ENCODE assay signal across 1 cellular context in genomic region chr14:102316746-102317563, GRCh38.
A peak's percentile ranks its signal among the peaks of the same experiment; 100 is the strongest.
TF ChIP-seq lines count a peak whose summit lies in the region.

No MANE protein-coding gene starts in this region.

TF ChIP-seq in HepG2, 621 proteins besides CTCF, POLR2A, EP300 and RAD21 (continued from another document and continues in another):
- peak; percentile 42 for TF ChIP-seq PATZ1 (CRISPR knock-in tag; IDR thresholded peaks at IDR 0.05)
- TF ChIP-seq ZNF263 (CRISPR knock-in tag; IDR thresholded peaks at IDR 0.05): peak; percentile 88
- TF ChIP-seq REL (CRISPR knock-in tag; conservative IDR thresholded peaks at IDR 0.05): no peak
- TF ChIP-seq ARNT (IDR thresholded peaks at IDR 0.05): no peak
- TF ChIP-seq ZNF251 (CRISPR knock-in tag; IDR thresholded peaks at IDR 0.05): no peak
- TF ChIP-seq KLF9 (CRISPR knock-in tag; IDR thresholded peaks at IDR 0.05; ENCODE audit: low read depth): no peak
- TF ChIP-seq ZNF687 (CRISPR knock-in tag; IDR thresholded peaks at IDR 0.05): peak; percentile 89
- no peak for TF ChIP-seq HOXA7 (CRISPR knock-in tag; IDR thresholded peaks at IDR 0.05)
- TF ChIP-seq ZNF230 (CRISPR knock-in tag; IDR thresholded peaks at IDR 0.05): no peak; the same call in 1 of the 2 replicates
- TF ChIP-seq MTERF4 (CRISPR knock-in tag; IDR thresholded peaks at IDR 0.05): peak; percentile 84
- TF ChIP-seq MTF2 (CRISPR knock-in tag; IDR thresholded peaks at IDR 0.05; ENCODE audit: borderline replicate concordance): no peak
- TF ChIP-seq ZNF33B (CRISPR knock-in tag; IDR thresholded peaks at IDR 0.05): no peak
- no peak for TF ChIP-seq EEA1 (CRISPR knock-in tag; IDR thresholded peaks at IDR 0.05; ENCODE audit: borderline replicate concordance)
- TF ChIP-seq ZSCAN31 (CRISPR knock-in tag; IDR thresholded peaks at IDR 0.05; ENCODE audit: low read depth): peak; percentile 67
- no peak for TF ChIP-seq FUBP1 (CRISPR knock-in tag; IDR thresholded peaks at IDR 0.05; ENCODE audit: borderline replicate concordance)
- no peak for TF ChIP-seq SMC3 (IDR thresholded peaks at IDR 0.05; ENCODE audit: low read length)
- TF ChIP-seq ZNF704 (CRISPR knock-in tag; IDR thresholded peaks at IDR 0.05; ENCODE audit: borderline replicate concordance): no peak
- no peak for TF ChIP-seq TEF (CRISPR knock-in tag; IDR thresholded peaks at IDR 0.05)
- no peak for TF ChIP-seq HINFP (CRISPR knock-in tag; IDR thresholded peaks at IDR 0.05; ENCODE audit: low read depth)
- TF ChIP-seq SMAD3 (CRISPR knock-in tag; IDR thresholded peaks at IDR 0.05): peak; percentile 82
- TF ChIP-seq ZNF703 (CRISPR knock-in tag; IDR thresholded peaks at IDR 0.05; ENCODE audit: borderline replicate concordance): peak; percentile 63; the same call in 1 of the 2 replicates
- no peak; the same call in 1 of the 2 replicates for TF ChIP-seq HIVEP1 (CRISPR knock-in tag; IDR thresholded peaks at IDR 0.05)
- 0 out of 4 replicates have a peak, but pooled peaks of 1 of the 2 experiments have one; percentile 32 for TF ChIP-seq ATF4 (CRISPR knock-in tag; IDR thresholded peaks at IDR 0.05)
- no peak for TF ChIP-seq SOX6 (IDR thresholded peaks at IDR 0.05)
- TF ChIP-seq SOX6 (CRISPR knock-in tag; IDR thresholded peaks at IDR 0.05): peak; percentile 72
- no peak for TF ChIP-seq ATRX (CRISPR knock-in tag; IDR thresholded peaks at IDR 0.05; ENCODE audit: borderline replicate concordance)
- TF ChIP-seq ZNF337 (CRISPR knock-in tag; IDR thresholded peaks at IDR 0.05; ENCODE audit: borderline replicate concordance, low read depth): no peak
- peak; percentile 76; the same call in 1 of the 2 replicates for TF ChIP-seq MEF2D (CRISPR knock-in tag; IDR thresholded peaks at IDR 0.05)
- no peak for TF ChIP-seq SNAPC2 (CRISPR knock-in tag; IDR thresholded peaks at IDR 0.05)
- 0 out of 2 replicates have a peak, but pooled peaks have one; percentile 50 for TF ChIP-seq ZNF510 (CRISPR knock-in tag; IDR thresholded peaks at IDR 0.05; ENCODE audit: low read depth)
- TF ChIP-seq AGO2 (optimal IDR thresholded peaks at IDR 0.05; ENCODE audit: low read depth, low read length): no peak
- TF ChIP-seq HCFC1 (IDR thresholded peaks at IDR 0.05; ENCODE audit: low read depth, low read length): peak; percentile 31; the same call in 1 of the 2 replicates
- TF ChIP-seq ZNF850 (CRISPR knock-in tag; conservative IDR thresholded peaks at IDR 0.05): no peak
- peak; percentile 95 for TF ChIP-seq ZNF501 (CRISPR knock-in tag; IDR thresholded peaks at IDR 0.05)
- peak; percentile 27; the same call in 1 of the 2 replicates for TF ChIP-seq FOXC1 (CRISPR knock-in tag; IDR thresholded peaks at IDR 0.05; ENCODE audit: borderline replicate concordance)
- no peak; the same call in 1 of the 2 replicates for TF ChIP-seq ZNF646 (CRISPR knock-in tag; IDR thresholded peaks at IDR 0.05)
- TF ChIP-seq ZNF503 (CRISPR knock-in tag; IDR thresholded peaks at IDR 0.05): no peak
- TF ChIP-seq GFI1 (CRISPR knock-in tag; IDR thresholded peaks at IDR 0.05; ENCODE audit: borderline replicate concordance): peak; percentile 57; the same call in 1 of the 2 replicates
- no peak for TF ChIP-seq RELA (CRISPR knock-in tag; IDR thresholded peaks at IDR 0.05)
